In the genomic region with DNA sequence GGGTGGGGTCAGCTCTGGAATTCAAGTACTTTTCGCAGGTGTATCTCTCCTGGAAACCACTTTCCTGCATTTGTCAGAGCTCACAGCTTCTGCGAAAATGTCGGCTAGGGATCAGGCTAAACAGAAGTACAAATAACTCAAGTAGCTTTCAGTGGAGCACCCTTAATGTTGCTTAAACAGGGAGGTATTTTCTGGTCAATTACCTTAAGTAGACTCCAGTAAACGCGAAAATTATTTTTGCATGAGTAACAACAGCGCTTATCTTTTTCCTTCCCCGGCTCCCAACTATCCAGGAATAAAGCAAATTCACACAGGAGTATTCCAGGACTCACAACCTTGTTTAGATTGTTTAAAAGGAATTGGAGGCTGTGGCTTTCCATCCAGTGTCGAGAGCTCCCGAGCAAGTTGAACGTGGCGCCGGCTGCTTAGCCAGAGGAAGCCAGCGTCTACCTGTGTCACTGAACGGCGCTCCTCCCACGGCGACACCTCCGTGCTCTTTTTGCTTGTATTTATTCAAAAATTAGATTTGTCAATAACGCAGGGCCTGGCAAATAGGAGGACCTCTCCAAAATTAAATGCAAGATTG, we compare ENCODE assay signal across 23 cellular contexts. TPM values are rescaled to one million over a fixed set of nuclear protein-coding genes. Genes with fewer than 3 reads are reported as not detected.
DNase-seq lines count a peak whose midpoint lies in the region; ATAC-seq and TF ChIP-seq lines count a peak whose summit lies in the region.
"Had no signal": no experiment of that assay in that cellular context is flagged by ENCODE, and none has a peak within 500 bp of the region (broad histone marks: within the 10 kb centered on the region; RNA-seq: fewer than 3 reads in every experiment).

No MANE protein-coding gene starts in this region.

- peaks cover 82 to 87% of the 10 kb centered on the region in 2 experiments for H3K27me3 ChIP-seq in mesenchymal stem cell (ENCODE audit: control insufficient read depth in 1 of 2, insufficient read depth in 1 of 2, low read length in 2 of 2)

- no peaks in the 10 kb centered on the region for H3K9me3 Mint-ChIP-seq in T-helper 2 cell treated with Interferon-gamma antibody and Interleukin-4, amounts not matched to agents 5 μg/mL and 100 μg/mL, for 36 hours
- H3K9me3 Mint-ChIP-seq in stimulated activated naive B cell treated with anti-CD40 and anti-IgM and Interleukin-4, amounts not matched to agents 10 μg/mL and 1 μg/mL and 100 μg/mL, for 72 hours, result no peaks in the 10 kb centered on the region
- H3K9me3 Mint-ChIP-seq: central memory CD8-positive, alpha-beta T cell; natural killer cell had no signal

- H4K8ac ChIP-seq in mesenchymal stem cell (ENCODE audit: low read length), result no peak overlapping the region

- ATAC-seq in stimulated activated naive B cell treated with anti-CD40 and anti-IgM and Interleukin-4, amounts not matched to agents 10 μg/mL and 1 μg/mL and 100 μg/mL, for 72 hours (replicated peaks), result no peak
- ATAC-seq in mucosa of descending colon, result no peak
- ATAC-seq: heart right ventricle, natural killer cell, SK-N-SH treated with all-trans-retinoic acid at 6 μM for 48 hours had no signal

- H3K4me2 ChIP-seq in mesenchymal stem cell (ENCODE audit: low read length, poor library complexity, severe bottlenecking), result no peak overlapping the region

- intact Hi-C loops in mucosa of descending colon (cut with DNase I, micrococcal nuclease), result no loop called here

- 20% methylated on average over 15 of the region's 19 CpGs for WGBS in mesenchymal stem cell

- H2BK15ac ChIP-seq in mesenchymal stem cell (ENCODE audit: low read depth, poor library complexity, severe bottlenecking), result no peak overlapping the region

- DNase-seq in T-helper 2 cell treated with Interferon-gamma antibody and Interleukin-4, amounts not matched to agents 5 μg/mL and 100 μg/mL, for 36 hours (ENCODE audit: low spot score), result no peak
- no peak for DNase-seq in T-helper 2 cell
- peak; percentile 6 for DNase-seq in NCI-H748 treated with DMSO at 0.1 percent for 48 hours (lab: John Stamatoyannopoulos, UW)
- peak; percentile 39 for DNase-seq in kidney tubule cell (ENCODE audit: low spot score)
- no peak for DNase-seq in stimulated activated naive B cell treated with anti-CD40 and anti-IgM and Interleukin-4, amounts not matched to agents 10 μg/mL and 1 μg/mL and 100 μg/mL, for 72 hours
- DNase-seq in GM13977 (ENCODE audit: low spot score), result no peak
- no peak for DNase-seq in mesenchymal stem cell
- no peak for DNase-seq in mucosa of descending colon
- DNase-seq: activated CD4-positive, alpha-beta T cell treated with anti-CD3 and anti-CD28 coated beads for 4 hours; activated gamma-delta T cell treated with Interleukin-2 at 50 U/mL for 16 hours; amygdala; effector CD4-positive, alpha-beta T cell; heart right ventricle; immature natural killer cell; natural killer cell; NCI-H1694; NCI-H526; stimulated activated naive CD4-positive, alpha-beta T cell; transverse colon had no signal

- peak overlapping the region; percentile 26 for H3K27ac Mint-ChIP-seq in T-helper 2 cell treated with Interferon-gamma antibody and Interleukin-4, amounts not matched to agents 5 μg/mL and 100 μg/mL, for 36 hours
- H3K27ac Mint-ChIP-seq in stimulated activated naive B cell treated with anti-CD40 and anti-IgM and Interleukin-4, amounts not matched to agents 10 μg/mL and 1 μg/mL and 100 μg/mL, for 72 hours, result peak overlapping the region; percentile 65
- H3K27ac Mint-ChIP-seq: CD14-positive monocyte, immature natural killer cell, natural killer cell had no signal

- H3K4me3 ChIP-seq in mesenchymal stem cell (ENCODE audit: insufficient read depth in 1 of 2, low read depth in 1 of 2, low read length in 2 of 2) (no peak overlapping the region), mucosa of descending colon (no peak overlapping the region)
- H3K4me3 ChIP-seq: heart right ventricle, transverse colon had no signal

- H4K91ac ChIP-seq in mesenchymal stem cell (ENCODE audit: low read length), result no peak overlapping the region

- H3K23ac ChIP-seq in mesenchymal stem cell (ENCODE audit: low read length in 2 of 2), result no peak overlapping the region

- no peak overlapping the region for H3K4ac ChIP-seq in mesenchymal stem cell (ENCODE audit: low read depth in 1 of 2, low read length in 2 of 2)

- H3K14ac ChIP-seq in mesenchymal stem cell (ENCODE audit: low read length in 2 of 2), result no peak overlapping the region

- H3K4me1 ChIP-seq in mesenchymal stem cell (ENCODE audit: control insufficient read depth, insufficient read depth, low read depth, low read length) (peaks cover 18% of the 10 kb centered on the region), mucosa of descending colon (ENCODE audit: low read depth) (no peaks in the 10 kb centered on the region)

- H2BK12ac ChIP-seq in mesenchymal stem cell (ENCODE audit: low read length in 2 of 2), result no peak overlapping the region

- H3K18ac ChIP-seq in mesenchymal stem cell (ENCODE audit: low read depth in 1 of 2, low read length in 2 of 2), result no peak overlapping the region

- H2BK5ac ChIP-seq in mesenchymal stem cell (ENCODE audit: low read depth, low read length, poor library complexity, severe bottlenecking), result no peak overlapping the region

- H3K4me1 Mint-ChIP-seq in T-helper 2 cell treated with Interferon-gamma antibody and Interleukin-4, amounts not matched to agents 5 μg/mL and 100 μg/mL, for 36 hours (ENCODE audit: low read depth), result no peaks in the 10 kb centered on the region
- H3K4me1 Mint-ChIP-seq in stimulated activated naive B cell treated with anti-CD40 and anti-IgM and Interleukin-4, amounts not matched to agents 10 μg/mL and 1 μg/mL and 100 μg/mL, for 72 hours, result peaks cover 2 to 24% of the 10 kb centered on the region in 2 donors
- H3K4me1 Mint-ChIP-seq: CD14-positive monocyte; central memory CD8-positive, alpha-beta T cell had no signal

- no peak overlapping the region for H2AFZ ChIP-seq in mesenchymal stem cell (ENCODE audit: low read depth, low read length)

- no peak for TF ChIP-seq CTCF in GM13977 (IDR thresholded peaks at IDR 0.05; ENCODE audit: extremely low read depth, insufficient read depth, missing control alignments)
- no peak for TF ChIP-seq CTCF in mucosa of descending colon (IDR thresholded peaks at IDR 0.05)

- peaks cover 83% of the 10 kb centered on the region for H3K27me3 Mint-ChIP-seq in T-helper 2 cell treated with Interferon-gamma antibody and Interleukin-4, amounts not matched to agents 5 μg/mL and 100 μg/mL, for 36 hours (ENCODE audit: low read depth)
- peaks cover 71 to 81% of the 10 kb centered on the region in 2 donors for H3K27me3 Mint-ChIP-seq in stimulated activated naive B cell treated with anti-CD40 and anti-IgM and Interleukin-4, amounts not matched to agents 10 μg/mL and 1 μg/mL and 100 μg/mL, for 72 hours

- H3K36me3 Mint-ChIP-seq in T-helper 2 cell treated with Interferon-gamma antibody and Interleukin-4, amounts not matched to agents 5 μg/mL and 100 μg/mL, for 36 hours (ENCODE audit: low read depth), result no peaks in the 10 kb centered on the region
- H3K36me3 Mint-ChIP-seq in stimulated activated naive B cell treated with anti-CD40 and anti-IgM and Interleukin-4, amounts not matched to agents 10 μg/mL and 1 μg/mL and 100 μg/mL, for 72 hours, result no peaks in the 10 kb centered on the region
- H3K36me3 Mint-ChIP-seq: natural killer cell had no signal

- H3K9ac ChIP-seq in mesenchymal stem cell (ENCODE audit: low read length), result no peak overlapping the region

- H3K36me3 ChIP-seq in mesenchymal stem cell (ENCODE audit: control insufficient read depth in 1 of 2, insufficient read depth in 2 of 2, low read depth in 1 of 2, low read length in 2 of 2), result no peaks in the 10 kb centered on the region
- no peaks in the 10 kb centered on the region for H3K36me3 ChIP-seq in mucosa of descending colon (ENCODE audit: low read depth)
- H3K36me3 ChIP-seq: heart right ventricle, transverse colon had no signal

- no peak overlapping the region for H2AK5ac ChIP-seq in mesenchymal stem cell (ENCODE audit: low read length, severe bottlenecking)

- no peak overlapping the region for H3K4me3 Mint-ChIP-seq in T-helper 2 cell treated with Interferon-gamma antibody and Interleukin-4, amounts not matched to agents 5 μg/mL and 100 μg/mL, for 36 hours
- peak overlapping the region in 1 of 2 donors; percentile 41 for H3K4me3 Mint-ChIP-seq in stimulated activated naive B cell treated with anti-CD40 and anti-IgM and Interleukin-4, amounts not matched to agents 10 μg/mL and 1 μg/mL and 100 μg/mL, for 72 hours
- H3K4me3 Mint-ChIP-seq: central memory CD8-positive, alpha-beta T cell; immature natural killer cell; natural killer cell had no signal

- in situ Hi-C loops in GM13977 (cut with MboI; ENCODE audit: low pct_unique_long_range_greater_than_20kb, low sequenced_read_pairs, unreplicated experiment), result loop anchor here (25.0 kb wide), 1 partner anchor 554 kb away; a partner anchor contains a TSS

- H2BK120ac ChIP-seq in mesenchymal stem cell (ENCODE audit: low read depth, low read length), result no peak overlapping the region

- H3K27ac ChIP-seq in mesenchymal stem cell (ENCODE audit: low read length, poor library complexity, severe bottlenecking), result no peak overlapping the region
- H3K27ac ChIP-seq: heart right ventricle, transverse colon had no signal

- H3K9me3 ChIP-seq in mesenchymal stem cell (ENCODE audit: control insufficient read depth, low read length) (peaks cover 5% of the 10 kb centered on the region), mucosa of descending colon (no peaks in the 10 kb centered on the region)
- H3K9me3 ChIP-seq: heart right ventricle, transverse colon had no signal

- no peaks in the 10 kb centered on the region for H3K79me1 ChIP-seq in mesenchymal stem cell (replicated peaks; ENCODE audit: low read length, poor library complexity, severe bottlenecking)

RNA-seq across cellular contexts. Expression of a gene that starts 7.3 kb away (rescaled TPM):
- polyA plus RNA-seq in mesenchymal stem cell (2013, experiment 1 of 2), result 0.10 TPM
- 0.10 TPM for polyA plus RNA-seq in mesenchymal stem cell (2013, experiment 2 of 2)
- total RNA-seq in mucosa of descending colon, result not detected
- total RNA-seq: natural killer cell, posterior vena cava had no signal
- polyA plus RNA-seq: CD14-positive monocyte, immature natural killer cell had no signal

Comparison
In these comparisons a context has a peak if more than half of its experiments do, and no peak if none do; other contexts are left out.
1. DNase-seq: peak in NCI-H748 treated with DMSO at 0.1 percent for 48 hours (single experiment) and kidney tubule cell (single experiment); none in T-helper 2 cell treated with Interferon-gamma antibody and Interleukin-4, amounts not matched to agents 5 μg/mL and 100 μg/mL, for 36 hours (single experiment), T-helper 2 cell (0 of 5), stimulated activated naive B cell treated with anti-CD40 and anti-IgM and Interleukin-4, amounts not matched to agents 10 μg/mL and 1 μg/mL and 100 μg/mL, for 72 hours (single experiment), GM13977 (single experiment), mesenchymal stem cell (single experiment) and mucosa of descending colon (0 of 3).